In genomic region chr7:44971991-44972441, GRCh38 we compare ENCODE assay signal across 1 cellular context.
TF ChIP-seq lines count a peak whose summit lies in the region.

No MANE protein-coding gene starts in this region.

TF ChIP-seq in HepG2, 621 proteins besides CTCF, POLR2A, EP300 and RAD21 (continued from another document and continues in another):
- TF ChIP-seq MAFK (conservative IDR thresholded peaks at IDR 0.05 in 1 of 2, IDR thresholded peaks at IDR 0.05 in 1 of 2; ENCODE audit: low read length in 2 of 2) (no peak), ZNF598 (CRISPR knock-in tag; IDR thresholded peaks at IDR 0.05; ENCODE audit: borderline replicate concordance) (no peak), ARNT (IDR thresholded peaks at IDR 0.05) (no peak), NR3C1 (CRISPR knock-in tag; IDR thresholded peaks at IDR 0.05) (no peak), TBL1XR1 (IDR thresholded peaks at IDR 0.05; ENCODE audit: borderline replicate concordance, low read length, partially characterized antibody) (no peak), ZBTB46 (CRISPR knock-in tag; IDR thresholded peaks at IDR 0.05; ENCODE audit: borderline replicate concordance) (no peak), ZSCAN5A (CRISPR knock-in tag; IDR thresholded peaks at IDR 0.05; ENCODE audit: borderline replicate concordance) (no peak), ZBTB8A (CRISPR knock-in tag; IDR thresholded peaks at IDR 0.05; ENCODE audit: borderline replicate concordance, low read depth) (no peak), ZFP36 (IDR thresholded peaks at IDR 0.05; ENCODE audit: borderline replicate concordance, low read depth, low read length, partially characterized antibody) (no peak), TCF7L2 (IDR thresholded peaks at IDR 0.05; ENCODE audit: low read depth, low read length) (no peak), HCFC1 (IDR thresholded peaks at IDR 0.05; ENCODE audit: low read depth, low read length) (no peak), ARNT2 (CRISPR knock-in tag; IDR thresholded peaks at IDR 0.05; ENCODE audit: low read depth) (no peak), ZNF264 (CRISPR knock-in tag; IDR thresholded peaks at IDR 0.05) (no peak), HNRNPLL (IDR thresholded peaks at IDR 0.05; ENCODE audit: low read depth, low read length, poor library complexity, severe bottlenecking) (no peak), MAZ (IDR thresholded peaks at IDR 0.05; ENCODE audit: borderline replicate concordance, low read depth, low read length) (no peak), MAZ (CRISPR knock-in tag; IDR thresholded peaks at IDR 0.05; ENCODE audit: low read depth) (no peak), TEF (CRISPR knock-in tag; IDR thresholded peaks at IDR 0.05) (no peak), ETV6 (CRISPR knock-in tag; conservative IDR thresholded peaks at IDR 0.05) (no peak), GATAD1 (CRISPR knock-in tag; IDR thresholded peaks at IDR 0.05) (0 out of 2 replicates have a peak, but pooled peaks have one; percentile 34), SMYD3 (CRISPR knock-in tag; IDR thresholded peaks at IDR 0.05) (no peak), CREB1 (IDR thresholded peaks at IDR 0.05) (no peak), CREB1 (CRISPR knock-in tag; IDR thresholded peaks at IDR 0.05) (no peak), ETV5 (CRISPR knock-in tag; IDR thresholded peaks at IDR 0.05; ENCODE audit: borderline replicate concordance) (peak; percentile 93), ZNF782 (CRISPR knock-in tag; IDR thresholded peaks at IDR 0.05; ENCODE audit: borderline replicate concordance) (no peak), ZFP82 (CRISPR knock-in tag; IDR thresholded peaks at IDR 0.05; ENCODE audit: borderline replicate concordance) (no peak), ZNF382 (CRISPR knock-in tag; IDR thresholded peaks at IDR 0.05; ENCODE audit: borderline replicate concordance) (no peak), HNRNPUL1 (IDR thresholded peaks at IDR 0.05; ENCODE audit: low read depth, low read length) (no peak), ZMAT3 (CRISPR knock-in tag; conservative IDR thresholded peaks at IDR 0.05) (no peak), SRSF9 (IDR thresholded peaks at IDR 0.05; ENCODE audit: borderline replicate concordance, insufficient read depth, low read depth, low read length, poor library complexity, severe bottlenecking) (no peak), ZNF660 (CRISPR knock-in tag; IDR thresholded peaks at IDR 0.05; ENCODE audit: borderline replicate concordance, low read depth) (no peak), DNMT3B (CRISPR knock-in tag; conservative IDR thresholded peaks at IDR 0.05) (no peak), ZNF235 (CRISPR knock-in tag; IDR thresholded peaks at IDR 0.05; ENCODE audit: borderline replicate concordance) (no peak), ZBTB26 (CRISPR knock-in tag; IDR thresholded peaks at IDR 0.05; ENCODE audit: borderline replicate concordance) (no peak; the same call in 1 of the 2 replicates), GLI4 (CRISPR knock-in tag; IDR thresholded peaks at IDR 0.05; ENCODE audit: borderline replicate concordance) (no peak), ZNF678 (CRISPR knock-in tag; IDR thresholded peaks at IDR 0.05) (no peak), MXI1 (IDR thresholded peaks at IDR 0.05; ENCODE audit: borderline replicate concordance, low read depth, low read length) (no peak), SIX4 (CRISPR knock-in tag; IDR thresholded peaks at IDR 0.05) (no peak), ZNF740 (CRISPR knock-in tag; IDR thresholded peaks at IDR 0.05) (no peak), ZBTB44 (CRISPR knock-in tag; IDR thresholded peaks at IDR 0.05) (no peak), SOX13 (IDR thresholded peaks at IDR 0.05) (no peak), SOX13 (CRISPR knock-in tag; conservative IDR thresholded peaks at IDR 0.05 in 1 of 2, IDR thresholded peaks at IDR 0.05 in 1 of 2) (peak in 1 of 2 experiments; percentile 60; a peak in 2 of 4 replicates), MAF1 (CRISPR knock-in tag; IDR thresholded peaks at IDR 0.05; ENCODE audit: borderline replicate concordance) (no peak), KLF16 (CRISPR knock-in tag; IDR thresholded peaks at IDR 0.05) (no peak), PRMT3 (CRISPR knock-in tag; IDR thresholded peaks at IDR 0.05; ENCODE audit: borderline replicate concordance, low read depth) (no peak), FOXP1 (IDR thresholded peaks at IDR 0.05) (no peak), FOXP1 (CRISPR knock-in tag; IDR thresholded peaks at IDR 0.05) (peak; percentile 81), ZNF180 (CRISPR knock-in tag; IDR thresholded peaks at IDR 0.05; ENCODE audit: borderline replicate concordance, low read depth) (no peak), GATAD2A (CRISPR knock-in tag; IDR thresholded peaks at IDR 0.05) (peak; percentile 86), HOXA9 (CRISPR knock-in tag; IDR thresholded peaks at IDR 0.05; ENCODE audit: borderline replicate concordance) (no peak), ZFP36L2 (CRISPR knock-in tag; IDR thresholded peaks at IDR 0.05) (no peak), PRPF4 (IDR thresholded peaks at IDR 0.05; ENCODE audit: low read depth, low read length, poor library complexity, severe bottlenecking) (no peak), ZNF768 (CRISPR knock-in tag; IDR thresholded peaks at IDR 0.05) (no peak), ZNF597 (CRISPR knock-in tag; IDR thresholded peaks at IDR 0.05) (no peak), SOX5 (CRISPR knock-in tag; IDR thresholded peaks at IDR 0.05; ENCODE audit: borderline replicate concordance) (0 out of 2 replicates have a peak, but pooled peaks have one; percentile 37), TBX2 (CRISPR knock-in tag; IDR thresholded peaks at IDR 0.05; ENCODE audit: borderline replicate concordance) (peak; percentile 62; the same call in 1 of the 2 replicates), RCOR2 (CRISPR knock-in tag; IDR thresholded peaks at IDR 0.05) (no peak; the same call in 1 of the 2 replicates), THAP7 (CRISPR knock-in tag; IDR thresholded peaks at IDR 0.05) (no peak), ZNF670 (CRISPR knock-in tag; IDR thresholded peaks at IDR 0.05; ENCODE audit: borderline replicate concordance) (no peak; the same call in 1 of the 2 replicates), SAP130 (CRISPR knock-in tag; IDR thresholded peaks at IDR 0.05; ENCODE audit: low read depth) (peak; percentile 50), RFXANK (CRISPR knock-in tag; IDR thresholded peaks at IDR 0.05) (no peak), MNT (IDR thresholded peaks at IDR 0.05) (no peak), PHB2 (IDR thresholded peaks at IDR 0.05; ENCODE audit: partially characterized antibody) (no peak), RFX1 (IDR thresholded peaks at IDR 0.05) (no peak), ZNF30 (CRISPR knock-in tag; IDR thresholded peaks at IDR 0.05) (no peak), GZF1 (CRISPR knock-in tag; IDR thresholded peaks at IDR 0.05) (no peak), NFIC (IDR thresholded peaks at IDR 0.05; ENCODE audit: low read length) (no peak), RFX5 (IDR thresholded peaks at IDR 0.05; ENCODE audit: low read depth, low read length) (no peak), FOXA3 (CRISPR knock-in tag; IDR thresholded peaks at IDR 0.05) (peak; percentile 85), ZNF510 (CRISPR knock-in tag; IDR thresholded peaks at IDR 0.05; ENCODE audit: low read depth) (no peak), SAFB2 (CRISPR knock-in tag; IDR thresholded peaks at IDR 0.05; ENCODE audit: borderline replicate concordance, low read depth) (no peak), TSC22D2 (CRISPR knock-in tag; IDR thresholded peaks at IDR 0.05; ENCODE audit: borderline replicate concordance) (no peak), ZNF704 (CRISPR knock-in tag; IDR thresholded peaks at IDR 0.05; ENCODE audit: borderline replicate concordance) (no peak), MLLT10 (CRISPR knock-in tag; IDR thresholded peaks at IDR 0.05) (no peak), HNF4A (CRISPR knock-in tag; IDR thresholded peaks at IDR 0.05) (peak; percentile 64)
